In genomic region chr14:70987042-70987441, GRCh38 we compare ENCODE assay signal across 24 cellular contexts.
DNase-seq lines count a peak whose midpoint lies in the region; ATAC-seq and TF ChIP-seq lines count a peak whose summit lies in the region.
"Had no signal": no experiment of that assay in that cellular context is flagged by ENCODE, and none has a peak within 500 bp of the region (broad histone marks: within the 10 kb centered on the region; RNA-seq: fewer than 3 reads in every experiment).

No MANE protein-coding gene starts in this region.

- H3K27ac ChIP-seq in smooth muscle cell (ENCODE audit: low read depth) = peak overlapping the region; percentile 35
- H3K27ac ChIP-seq: gastrocnemius medialis, transverse colon had no signal

- H3K36me3 Mint-ChIP-seq in activated CD4-positive, alpha-beta memory T cell treated with anti-CD3 and anti-CD28 coated beads for 36 hours = peaks cover 7% of the 10 kb centered on the region

- ATAC-seq in Right ventricle myocardium inferior = peak; percentile 84
- ATAC-seq in mucosa of descending colon = no peak
- ATAC-seq in GM19463 (IDR thresholded peaks at IDR 0.05; ENCODE audit: unreplicated experiment) = no peak
- ATAC-seq: gastrocnemius medialis, GM23338, HepG2 had no signal

- H3K27me3 ChIP-seq in smooth muscle cell (ENCODE audit: low read depth) = no peaks in the 10 kb centered on the region
- H3K27me3 ChIP-seq: gastrocnemius medialis, transverse colon had no signal

- H3K9me3 ChIP-seq in smooth muscle cell (replicated peaks; ENCODE audit: low read depth) = no peaks in the 10 kb centered on the region
- H3K9me3 ChIP-seq in mucosa of descending colon = no peaks in the 10 kb centered on the region
- H3K9me3 ChIP-seq: gastrocnemius medialis, transverse colon had no signal

- H3K4me1 ChIP-seq in smooth muscle cell (ENCODE audit: low read depth) (no peaks in the 10 kb centered on the region), mucosa of descending colon (ENCODE audit: low read depth) (no peaks in the 10 kb centered on the region)

- peaks cover 49% of the 10 kb centered on the region for H3K79me2 ChIP-seq in smooth muscle cell (ENCODE audit: low read depth)

- H3K4me3 Mint-ChIP-seq in activated CD4-positive, alpha-beta memory T cell treated with anti-CD3 and anti-CD28 coated beads for 36 hours = no peak overlapping the region
- H3K4me3 Mint-ChIP-seq: B cell, GM23338, memory B cell had no signal

- intact Hi-C loops in Right ventricle myocardium inferior (cut with DNase I) (no loop called here), cardiac septum (cut with DNase I) (no loop called here), mucosa of descending colon (cut with DNase I, micrococcal nuclease) (no loop called here)
- intact Hi-C loops in activated CD4-positive, alpha-beta memory T cell treated with anti-CD3 and anti-CD28 coated beads for 36 hours (cut with micrococcal nuclease) = no loop called here

- H3K36me3 ChIP-seq in smooth muscle cell (ENCODE audit: low read depth) (peaks cover 2% of the 10 kb centered on the region), mucosa of descending colon (ENCODE audit: low read depth) (no peaks in the 10 kb centered on the region)
- H3K36me3 ChIP-seq: gastrocnemius medialis, transverse colon had no signal

- DNase-seq in Right ventricle myocardium inferior (ENCODE audit: missing footprints) (no peak), cardiac septum (ENCODE audit: low spot score) (no peak), fibroblast of pulmonary artery (ENCODE audit: low read depth) (peak; percentile 46), smooth muscle cell (lab: John Stamatoyannopoulos, UW; ENCODE audit: unreplicated experiment) (no peak), mucosa of descending colon (no peak)
- no peak for DNase-seq in activated CD4-positive, alpha-beta memory T cell treated with anti-CD3 and anti-CD28 coated beads for 36 hours
- DNase-seq in activated CD4-positive, CD25-positive, alpha-beta regulatory T cell treated with anti-CD3 and anti-CD28 coated beads, Interleukin-2, amount 50 U/mL, for 72 hours = no peak
- DNase-seq: activated CD4-positive, alpha-beta T cell treated with anti-CD3 and anti-CD28 coated beads, Interleukin-2, amount 50 U/mL, for 48 hours; activated gamma-delta T cell treated with Interleukin-2 at 50 U/mL for 16 hours; amygdala; gastrocnemius medialis; NCI-H1092 treated with DMSO at 0.1 percent for 48 hours; NCI-H2029 treated with DMSO at 0.1 percent for 48 hours; occipital lobe; PC-3; retina; SIG-M5; stimulated activated CD4-positive, alpha-beta T cell treated with anti-CD3 and anti-CD28 coated beads, Interleukin-12 subunit alpha, Interleukin-12 subunit beta, amount 100 ng/mL, for 4 hours; transverse colon had no signal

- POLR2A ChIA-PET in activated CD4-positive, alpha-beta memory T cell treated with anti-CD3 and anti-CD28 coated beads for 36 hours (lab: Charles Lee) = no interaction called here

- no peaks in the 10 kb centered on the region for H3F3A ChIP-seq in smooth muscle cell (ENCODE audit: low read depth)

- H3K4me3 ChIP-seq in fibroblast of pulmonary artery (replicated peaks; ENCODE audit: low read depth, low read length) (no peak overlapping the region), smooth muscle cell (no peak overlapping the region), mucosa of descending colon (no peak overlapping the region)
- H3K4me3 ChIP-seq: gastrocnemius medialis, GM23338, transverse colon had no signal

- no peak overlapping the region for H2AFZ ChIP-seq in smooth muscle cell (ENCODE audit: low read depth)
- H2AFZ ChIP-seq: GM23338 had no signal

- H3K27ac Mint-ChIP-seq in activated CD4-positive, alpha-beta memory T cell treated with anti-CD3 and anti-CD28 coated beads for 36 hours = peak overlapping the region; percentile 7
- H3K27ac Mint-ChIP-seq: B cell, GM23338, memory B cell had no signal

- TF ChIP-seq CTCF in fibroblast of pulmonary artery (IDR thresholded peaks at IDR 0.05; ENCODE audit: low read length, missing control alignments) = no peak
- TF ChIP-seq CTCF in smooth muscle cell (IDR thresholded peaks at IDR 0.05; ENCODE audit: borderline replicate concordance, insufficient read depth, poor library complexity, severe bottlenecking) = no peak
- no peak for TF ChIP-seq CTCF in mucosa of descending colon (IDR thresholded peaks at IDR 0.05)

- no peak overlapping the region for H3K9ac ChIP-seq in smooth muscle cell (ENCODE audit: low read depth)

- H4K20me1 ChIP-seq in smooth muscle cell (ENCODE audit: low read depth) = peaks cover 71% of the 10 kb centered on the region

- peaks cover 40% of the 10 kb centered on the region for H3K4me1 Mint-ChIP-seq in activated CD4-positive, alpha-beta memory T cell treated with anti-CD3 and anti-CD28 coated beads for 36 hours (ENCODE audit: low read depth)

- H3K27me3 Mint-ChIP-seq in activated CD4-positive, alpha-beta memory T cell treated with anti-CD3 and anti-CD28 coated beads for 36 hours = no peaks in the 10 kb centered on the region
- H3K27me3 Mint-ChIP-seq: B cell, memory B cell had no signal

- no peak overlapping the region for H3K4me2 ChIP-seq in smooth muscle cell
- H3K4me2 ChIP-seq: GM23338 had no signal

- H3K9me3 Mint-ChIP-seq in activated CD4-positive, alpha-beta memory T cell treated with anti-CD3 and anti-CD28 coated beads for 36 hours = no peaks in the 10 kb centered on the region
- H3K9me3 Mint-ChIP-seq: GM23338, memory B cell had no signal

- CTCF ChIA-PET in activated CD4-positive, alpha-beta memory T cell treated with anti-CD3 and anti-CD28 coated beads for 36 hours (lab: Charles Lee) = interaction anchor here (0.7 to 1.4 kb wide), 2 partner anchors 11 to 169 kb away, joined by 3 to 4 read pairs; no protein-coding TSS in a partner anchor

- WGBS in smooth muscle cell (ENCODE audit: low lambda C conversion rate) = 82% methylated on average over 2 of the region's 2 CpGs
